8 cellular contexts compared by ENCODE assay signal in the genomic region with DNA sequence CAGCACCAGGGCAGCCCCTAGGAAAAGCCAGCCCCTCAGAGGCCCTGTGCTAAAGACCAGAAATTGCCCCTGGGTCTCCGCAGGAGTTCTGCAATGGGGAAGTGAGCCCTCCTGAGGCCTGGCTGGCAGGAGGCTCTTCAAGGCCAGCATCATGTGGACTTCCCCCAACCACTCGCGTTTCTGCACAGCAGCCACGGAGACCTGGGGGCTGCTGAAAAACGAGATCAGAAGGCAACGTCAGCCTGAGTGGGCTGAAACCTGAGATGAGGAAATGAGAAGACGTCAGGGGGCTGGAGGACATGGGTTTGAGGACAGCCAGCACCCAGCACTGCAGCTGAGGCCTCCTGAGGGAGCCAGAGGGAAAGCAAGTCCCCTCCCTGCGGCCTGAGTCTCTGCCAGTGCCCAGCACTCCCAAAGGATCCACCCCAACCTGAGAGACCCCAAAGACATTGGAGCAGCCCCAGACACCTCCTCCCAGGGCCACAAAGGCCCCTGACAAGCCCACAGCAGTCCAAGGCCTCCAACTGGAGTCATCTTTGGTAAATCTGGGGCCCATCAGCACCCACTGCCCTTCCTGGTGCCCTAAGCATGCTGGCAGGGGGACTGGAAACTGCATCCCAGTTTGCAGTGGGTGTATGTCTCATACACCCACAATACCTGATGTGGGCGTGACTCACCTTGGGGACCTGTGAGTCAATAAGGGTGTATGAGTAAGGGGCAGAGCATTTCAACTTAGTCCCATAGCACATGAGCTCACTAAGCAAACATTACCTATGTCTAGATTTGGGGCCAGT. TPM values are rescaled to one million over a fixed set of nuclear protein-coding genes. Genes with fewer than 3 reads are reported as not detected.
A peak's percentile ranks its signal among the peaks of the same experiment; 100 is the strongest.
DNase-seq lines count a peak whose midpoint lies in the region; ATAC-seq and TF ChIP-seq lines count a peak whose summit lies in the region.

No MANE protein-coding gene starts in this region.

- H3K79me2 ChIP-seq in mesendoderm (ENCODE audit: control insufficient read depth, insufficient read depth, low read length) = no peaks in the 10 kb centered on the region

- no peaks in the 10 kb centered on the region for H3K27me3 ChIP-seq in mesendoderm (ENCODE audit: insufficient read depth, low read length, poor library complexity)

- H3K4me2 ChIP-seq in mesendoderm (ENCODE audit: low read length) = no peak overlapping the region

- H3K27ac Mint-ChIP-seq in activated CD8-positive, alpha-beta memory T cell treated with anti-CD3 and anti-CD28 coated beads, Interleukin-2, amount 10 ng/mL, durations not matched to agents 7 days and 5 days = peak overlapping the region; percentile 85

- H2AK5ac ChIP-seq in mesendoderm (ENCODE audit: low read length) = peak overlapping the region; percentile 82

- WGBS in mesendoderm (ENCODE audit: extremely low coverage, insufficient coverage, low lambda C conversion rate) = no CpG with 5 or more reads among the region's 9 CpGs

- no peak overlapping the region for H3K4ac ChIP-seq in mesendoderm (ENCODE audit: low read depth, low read length)

- H3K9ac ChIP-seq in mesendoderm (ENCODE audit: low read length) = no peak overlapping the region

- no peaks in the 10 kb centered on the region for H3K36me3 ChIP-seq in mesendoderm (ENCODE audit: control insufficient read depth, insufficient read depth, low read length)

- no peak overlapping the region for H2BK120ac ChIP-seq in mesendoderm (ENCODE audit: low read depth, low read length)

- H4K5ac ChIP-seq in mesendoderm (ENCODE audit: low read length) = no peak overlapping the region

- no peak overlapping the region for H3K4me3 ChIP-seq in mesendoderm (ENCODE audit: low read length)

- no peaks in the 10 kb centered on the region for H3K4me1 ChIP-seq in mesendoderm (ENCODE audit: control insufficient read depth, low read depth, low read length)

- no peak for ATAC-seq in activated CD8-positive, alpha-beta memory T cell treated with anti-CD3 and anti-CD28 coated beads, Interleukin-2, amount 10 ng/mL, durations not matched to agents 7 days and 5 days

- DNase-seq in Ammon's horn (ENCODE audit: low spot score) = peak; percentile 61
- peak; percentile 93 for DNase-seq in HS-27A (ENCODE audit: low read depth)
- peak; percentile 56 for DNase-seq in activated CD8-positive, alpha-beta memory T cell treated with anti-CD3 and anti-CD28 coated beads, Interleukin-2, amount 10 ng/mL, durations not matched to agents 7 days and 5 days
- DNase-seq in mesendoderm = peak; percentile 61
- no peak for DNase-seq in AG20443 (ENCODE audit: low spot score)
- no peak for DNase-seq in D341Med (ENCODE audit: low spot score)
- DNase-seq in cerebellum (ENCODE audit: low spot score) = no peak

- no peak overlapping the region for H2BK15ac ChIP-seq in mesendoderm (replicated peaks; ENCODE audit: low read depth)

- peak overlapping the region; percentile 15 for H3K56ac ChIP-seq in mesendoderm (ENCODE audit: low read length)

- H3K36me3 Mint-ChIP-seq in activated CD8-positive, alpha-beta memory T cell treated with anti-CD3 and anti-CD28 coated beads, Interleukin-2, amount 10 ng/mL, durations not matched to agents 7 days and 5 days = peaks cover 2% of the 10 kb centered on the region

- no peak overlapping the region for H3K27ac ChIP-seq in mesendoderm (ENCODE audit: low read depth, low read length)

- no peaks in the 10 kb centered on the region for H3K79me1 ChIP-seq in mesendoderm (ENCODE audit: low read length)

- H3K4me1 Mint-ChIP-seq in activated CD8-positive, alpha-beta memory T cell treated with anti-CD3 and anti-CD28 coated beads, Interleukin-2, amount 10 ng/mL, durations not matched to agents 7 days and 5 days = peaks cover 74% of the 10 kb centered on the region

- in situ Hi-C loops in GM18951 (cut with MboI; ENCODE audit: low sequenced_read_pairs, unreplicated experiment) = no loop called here

- peak; percentile 61 for TF ChIP-seq POLR2A in GM18951 (IDR thresholded peaks at IDR 0.05; ENCODE audit: extremely low read depth, insufficient read depth, insufficient read length)

- CTCF ChIA-PET in activated CD8-positive, alpha-beta memory T cell treated with anti-CD3 and anti-CD28 coated beads, Interleukin-2, amount 10 ng/mL, durations not matched to agents 7 days and 5 days (lab: Charles Lee) = interaction anchor here (1.5 to 3.6 kb wide), 3 partner anchors 12 to 15 kb away, joined by 5 to 19 read pairs (median 15); no protein-coding TSS in a partner anchor

- no peaks in the 10 kb centered on the region for H3K27me3 Mint-ChIP-seq in activated CD8-positive, alpha-beta memory T cell treated with anti-CD3 and anti-CD28 coated beads, Interleukin-2, amount 10 ng/mL, durations not matched to agents 7 days and 5 days

- no peak overlapping the region for H3K4me3 Mint-ChIP-seq in activated CD8-positive, alpha-beta memory T cell treated with anti-CD3 and anti-CD28 coated beads, Interleukin-2, amount 10 ng/mL, durations not matched to agents 7 days and 5 days

- H3K18ac ChIP-seq in mesendoderm (ENCODE audit: low read length) = no peak overlapping the region

- no peaks in the 10 kb centered on the region for H3K9me3 Mint-ChIP-seq in activated CD8-positive, alpha-beta memory T cell treated with anti-CD3 and anti-CD28 coated beads, Interleukin-2, amount 10 ng/mL, durations not matched to agents 7 days and 5 days (ENCODE audit: low read depth)

- H3K23ac ChIP-seq in mesendoderm (ENCODE audit: low read length) = no peak overlapping the region

- H2BK5ac ChIP-seq in mesendoderm (ENCODE audit: low read length) = no peak overlapping the region

- no peak overlapping the region for H4K8ac ChIP-seq in mesendoderm (ENCODE audit: low read depth, low read length)

RNA-seq across cellular contexts. Expression of a gene that starts 29.2 kb away (rescaled TPM):
- total RNA-seq in activated CD8-positive, alpha-beta memory T cell treated with anti-CD3 and anti-CD28 coated beads, Interleukin-2, amount 10 ng/mL, durations not matched to agents 7 days and 5 days = under 1 TPM in 1 of 2 experiments, not detected in 1; 0.55 TPM
- 2.5 TPM for polyA plus RNA-seq in mesendoderm (2013, experiment 1 of 2)
- 2.9 TPM for polyA plus RNA-seq in mesendoderm (2013, experiment 2 of 2)
- 0.54 TPM for total RNA-seq in cerebellum

RNA-seq across cellular contexts. Expression of a gene that starts 37.1 kb away (rescaled TPM):
- total RNA-seq in activated CD8-positive, alpha-beta memory T cell treated with anti-CD3 and anti-CD28 coated beads, Interleukin-2, amount 10 ng/mL, durations not matched to agents 7 days and 5 days = 10 to 100 TPM; 26.4 to 32.9 TPM
- polyA plus RNA-seq in mesendoderm (2013, experiment 1 of 2) = 9.6 TPM
- 10.6 TPM for polyA plus RNA-seq in mesendoderm (2013, experiment 2 of 2)
- 18.1 TPM for total RNA-seq in cerebellum

Comparison
In these comparisons a context has a peak if more than half of its experiments do, and no peak if none do; other contexts are left out.
1. DNase-seq: peak in Ammon's horn (single experiment), HS-27A (single experiment), activated CD8-positive, alpha-beta memory T cell treated with anti-CD3 and anti-CD28 coated beads, Interleukin-2, amount 10 ng/mL, durations not matched to agents 7 days and 5 days (single experiment) and mesendoderm (single experiment); none in AG20443 (single experiment), D341Med (single experiment) and cerebellum (single experiment).